In genomic region chr2:61537590-61538178, GRCh38 we compare ENCODE assay signal across 8 cellular contexts. TPM values are rescaled to one million over a fixed set of nuclear protein-coding genes. Genes with fewer than 3 reads are reported as not detected.
DNase-seq lines count a peak whose midpoint lies in the region; ATAC-seq and TF ChIP-seq lines count a peak whose summit lies in the region.

No MANE protein-coding gene starts in this region.

- H3K27me3 Mint-ChIP-seq in activated naive CD4-positive, alpha-beta T cell treated with anti-CD3 and anti-CD28 coated beads for 36 hours (ENCODE audit: low read depth) = no peaks in the 10 kb centered on the region
- peaks cover 5% of the 10 kb centered on the region for H3K27me3 Mint-ChIP-seq in activated naive CD8-positive, alpha-beta T cell treated with anti-CD3 and anti-CD28 coated beads, Interleukin-2, amount 50 U/mL, for 24 hours

- H3K4me3 ChIP-seq in left lung = peak overlapping the region; percentile 51 to 79
- H3K4me3 ChIP-seq in testis = peak overlapping the region; percentile 79 to 87

- no peak for TF ChIP-seq POLR2A in testis (IDR thresholded peaks at IDR 0.05)

- peaks cover 19 to 45% of the 10 kb centered on the region in 2 donors for H3K4me1 ChIP-seq in left lung
- peaks cover 14% of the 10 kb centered on the region for H3K4me1 ChIP-seq in testis

- H3K4me3 Mint-ChIP-seq in activated naive CD4-positive, alpha-beta T cell treated with anti-CD3 and anti-CD28 coated beads for 36 hours = peak overlapping the region; percentile 90
- peak overlapping the region; percentile 100 for H3K4me3 Mint-ChIP-seq in activated naive CD8-positive, alpha-beta T cell treated with anti-CD3 and anti-CD28 coated beads, Interleukin-2, amount 50 U/mL, for 24 hours

- H3K9me3 ChIP-seq in left lung (no peaks in the 10 kb centered on the region), testis (no peaks in the 10 kb centered on the region)

- H3K27ac Mint-ChIP-seq in activated naive CD4-positive, alpha-beta T cell treated with anti-CD3 and anti-CD28 coated beads for 36 hours = peak overlapping the region; percentile 97
- peak overlapping the region; percentile 100 for H3K27ac Mint-ChIP-seq in activated naive CD8-positive, alpha-beta T cell treated with anti-CD3 and anti-CD28 coated beads, Interleukin-2, amount 50 U/mL, for 24 hours

- H3K27me3 ChIP-seq in left lung = no peaks in the 10 kb centered on the region
- H3K27me3 ChIP-seq in testis = no peaks in the 10 kb centered on the region

- DNase-seq in activated naive CD4-positive, alpha-beta T cell treated with anti-CD3 and anti-CD28 coated beads for 36 hours = no peak
- DNase-seq in activated naive CD4-positive, alpha-beta T cell treated with Interleukin-2 at 50 U/mL for 16 hours = no peak
- DNase-seq in activated naive CD8-positive, alpha-beta T cell treated with anti-CD3 and anti-CD28 coated beads, Interleukin-2, amount 50 U/mL, for 24 hours = no peak
- no peak for DNase-seq in left lung
- no peak for DNase-seq in testis
- DNase-seq in activated gamma-delta T cell (lab: John Stamatoyannopoulos, UW) = no peak

- intact Hi-C loops in activated naive CD4-positive, alpha-beta T cell treated with anti-CD3 and anti-CD28 coated beads for 36 hours (cut with micrococcal nuclease) = loop anchor here (1.0 to 5.0 kb wide), 22 partner anchors 38 to 1168 kb away; partner anchors contain the start of genes B3GNT2, CCT4, COMMD1 and EHBP1
- intact Hi-C loops in left lung (cut with DNase I) = no loop called here
- intact Hi-C loops in testis (cut with DNase I; ENCODE audit: low total_unique reads) = loop anchor here (2.0 kb wide), 1 partner anchor 67 kb away; the partner anchor contains the start of gene USP34

- no peaks in the 10 kb centered on the region for H3K9me3 Mint-ChIP-seq in activated naive CD4-positive, alpha-beta T cell treated with anti-CD3 and anti-CD28 coated beads for 36 hours
- H3K9me3 Mint-ChIP-seq in activated naive CD8-positive, alpha-beta T cell treated with anti-CD3 and anti-CD28 coated beads, Interleukin-2, amount 50 U/mL, for 24 hours = no peaks in the 10 kb centered on the region

- H3K27ac ChIP-seq in left lung (peak overlapping the region; percentile 94 to 98), testis (peak overlapping the region; percentile 94 to 97)

- H3K36me3 ChIP-seq in left lung = no peaks in the 10 kb centered on the region
- no peaks in the 10 kb centered on the region for H3K36me3 ChIP-seq in testis (ENCODE audit: low read depth, missing control alignments)

- TF ChIP-seq CTCF in left lung (IDR thresholded peaks at IDR 0.05) (no peak), testis (IDR thresholded peaks at IDR 0.05) (no peak)

- peaks cover 15% of the 10 kb centered on the region for H3K36me3 Mint-ChIP-seq in activated naive CD4-positive, alpha-beta T cell treated with anti-CD3 and anti-CD28 coated beads for 36 hours (ENCODE audit: low read depth)
- H3K36me3 Mint-ChIP-seq in activated naive CD8-positive, alpha-beta T cell treated with anti-CD3 and anti-CD28 coated beads, Interleukin-2, amount 50 U/mL, for 24 hours (ENCODE audit: low read depth) = peaks cover 33% of the 10 kb centered on the region

- H3K4me1 Mint-ChIP-seq in activated naive CD4-positive, alpha-beta T cell treated with anti-CD3 and anti-CD28 coated beads for 36 hours (ENCODE audit: low read depth) = peaks cover 28% of the 10 kb centered on the region
- peaks cover 49% of the 10 kb centered on the region for H3K4me1 Mint-ChIP-seq in activated naive CD8-positive, alpha-beta T cell treated with anti-CD3 and anti-CD28 coated beads, Interleukin-2, amount 50 U/mL, for 24 hours

- WGBS in testis, 2 donors = 1 to 5% methylated on average over 4 to 22 of the region's 25 CpGs

- ATAC-seq in activated naive CD8-positive, alpha-beta T cell treated with anti-CD3 and anti-CD28 coated beads, Interleukin-2, amount 50 U/mL, for 24 hours = no peak
- ATAC-seq in left lung = no peak
- ATAC-seq in HG02870 (IDR thresholded peaks at IDR 0.05; ENCODE audit: unreplicated experiment) = no peak
- no peak for ATAC-seq in GM21528 (IDR thresholded peaks at IDR 0.05; ENCODE audit: low FRiP score, unreplicated experiment)

- CTCF ChIA-PET in activated naive CD4-positive, alpha-beta T cell treated with anti-CD3 and anti-CD28 coated beads for 36 hours (lab: Charles Lee) = interaction anchor here (0.7 kb wide), 1 partner anchor 43 kb away, joined by 3 read pairs; no protein-coding TSS in a partner anchor

RNA-seq across cellular contexts. Expression of gene XPO1, which starts 0.5 kb away (rescaled TPM):
- 100 to 1,000 TPM; 201 to 203 TPM for total RNA-seq in activated naive CD4-positive, alpha-beta T cell treated with anti-CD3 and anti-CD28 coated beads for 36 hours
- 100 to 1,000 TPM; 139 to 146 TPM for total RNA-seq in left lung
- total RNA-seq in testis = 100 to 1,000 TPM; 236 to 239 TPM
- polyA plus RNA-seq in testis (ENCODE audit: insufficient read depth, low read depth, low replicate concordance) = 108 TPM

Comparison
In these comparisons a context has a peak if more than half of its experiments do, and no peak if none do; other contexts are left out.
1. intact Hi-C loops: an anchor here in activated naive CD4-positive, alpha-beta T cell treated with anti-CD3 and anti-CD28 coated beads for 36 hours (1.0 to 5.0 kb wide) and testis (2.0 kb wide); none called in left lung.